Comparison of ENCODE assay signal across 8 cellular contexts in genomic region chr17:68457539-68458259, GRCh38. TPM values are rescaled to one million over a fixed set of nuclear protein-coding genes. Genes with fewer than 3 reads are reported as not detected.
DNase-seq lines count a peak whose midpoint lies in the region; ATAC-seq and TF ChIP-seq lines count a peak whose summit lies in the region.

No MANE protein-coding gene starts in this region.

- peak overlapping the region; percentile 87 for H3K4me3 Mint-ChIP-seq in T-helper 17 cell

- no peaks in the 10 kb centered on the region for H3K27me3 Mint-ChIP-seq in T-helper 17 cell

- no peaks in the 10 kb centered on the region for H3K36me3 ChIP-seq in ascending aorta
- H3K36me3 ChIP-seq in uterus = no peaks in the 10 kb centered on the region

- peak; percentile 98 for DNase-seq in GM13977 (ENCODE audit: low spot score)
- DNase-seq in NCI-H146 treated with DMSO at 0.1 percent for 48 hours (lab: John Stamatoyannopoulos, UW; ENCODE audit: unreplicated experiment) = peak; percentile 91
- DNase-seq in T-helper 17 cell = peak; percentile 98 to 99 (median 99)
- DNase-seq in ascending aorta (ENCODE audit: low spot score in 2 of 2) = peak; percentile 97 to 99
- DNase-seq in right cardiac atrium = peak; percentile 99 to 100 (median 100)
- peak; percentile 94 for DNase-seq in pulmonary artery endothelial cell (ENCODE audit: low read depth, low spot score)
- peak; percentile 98 to 99 for DNase-seq in uterus

- H3K27ac ChIP-seq in ascending aorta = peak overlapping the region; percentile 96 to 100
- peak overlapping the region; percentile 95 for H3K27ac ChIP-seq in right cardiac atrium (ENCODE audit: low read length)
- peak overlapping the region; percentile 87 to 97 for H3K27ac ChIP-seq in uterus

- H3K4me3 ChIP-seq in ascending aorta (peak overlapping the region; percentile 64 to 100), right cardiac atrium (ENCODE audit: low read length) (peak overlapping the region; percentile 87), uterus (peak overlapping the region; percentile 51 to 91)

- peak; percentile 85 to 99 for TF ChIP-seq POLR2A in uterus (IDR thresholded peaks at IDR 0.05)

- in situ Hi-C loops in GM13977 (cut with MboI; ENCODE audit: low pct_unique_long_range_greater_than_20kb, low sequenced_read_pairs, unreplicated experiment) = loop anchor here (10.0 to 25.0 kb wide), 2 partner anchors 193 to 295 kb away; no protein-coding TSS in a partner anchor

- H3K4me1 Mint-ChIP-seq in T-helper 17 cell = peaks cover 31% of the 10 kb centered on the region

- intact Hi-C loops in ascending aorta (cut with DNase I) (loop anchor here (1.0 to 10.0 kb wide), 8 partner anchors 55 to 1080 kb away; partner anchors contain the start of genes AMZ2, KPNA2, NOL11 and PITPNC1), right cardiac atrium (cut with DNase I) (no loop called here), uterus (cut with DNase I; ENCODE audit: low total_unique reads) (no loop called here)

- H3K4me1 ChIP-seq in ascending aorta = peaks cover 10 to 17% of the 10 kb centered on the region in 2 donors
- no peaks in the 10 kb centered on the region for H3K4me1 ChIP-seq in right cardiac atrium (ENCODE audit: control insufficient read depth, insufficient read depth, low read length)
- no peaks in the 10 kb centered on the region for H3K4me1 ChIP-seq in uterus

- peak overlapping the region; percentile 86 for H3K27ac Mint-ChIP-seq in T-helper 17 cell

- H3K36me3 Mint-ChIP-seq in T-helper 17 cell (ENCODE audit: low read depth) = no peaks in the 10 kb centered on the region

- WGBS in right cardiac atrium = 1% methylated on average over 50 of the region's 54 CpGs

- TF ChIP-seq CTCF in GM13977 (IDR thresholded peaks at IDR 0.05; ENCODE audit: extremely low read depth, insufficient read depth, missing control alignments) (no peak), ascending aorta (IDR thresholded peaks at IDR 0.05) (no peak), uterus (IDR thresholded peaks at IDR 0.05) (peak in 1 of 4 experiments; percentile 30)

- H3K27me3 ChIP-seq in ascending aorta (no peaks in the 10 kb centered on the region), right cardiac atrium (ENCODE audit: control insufficient read depth, insufficient read depth) (no peaks in the 10 kb centered on the region), uterus (no peaks in the 10 kb centered on the region)

- peak; percentile 59 for ATAC-seq in HG02870 (IDR thresholded peaks at IDR 0.05; ENCODE audit: unreplicated experiment)
- ATAC-seq in T-helper 17 cell = peak; percentile 96
- ATAC-seq in right cardiac atrium = peak; percentile 92 to 93

- H3K9me3 ChIP-seq in T-helper 17 cell (ENCODE audit: control insufficient read depth, low read length, poor library complexity, severe bottlenecking) (no peaks in the 10 kb centered on the region), ascending aorta (no peaks in the 10 kb centered on the region), right cardiac atrium (ENCODE audit: control insufficient read depth, low read length) (no peaks in the 10 kb centered on the region), uterus (no peaks in the 10 kb centered on the region)

RNA-seq across cellular contexts. Expression of gene WIPI1, which starts 0.4 kb away (rescaled TPM):
- 10 to 100 TPM in 1 of 2 donors, 1 to 10 TPM in 1; 8.9 to 10.2 TPM for total RNA-seq in T-helper 17 cell
- 18.0 TPM for total RNA-seq in ascending aorta
- total RNA-seq in right cardiac atrium = 10 to 100 TPM; 42.6 to 71.3 (median 53.5) TPM
- 44.2 TPM for polyA plus RNA-seq in right cardiac atrium
- total RNA-seq in pulmonary artery endothelial cell = 51.8 and 55.0 TPM in 2 replicates
- 10 to 100 TPM in 3 of 4 donors, 1 to 10 TPM in 1; 7.9 to 40.7 (median 27.9) TPM for total RNA-seq in uterus

RNA-seq across cellular contexts. Expression of gene PRKAR1A, which starts 54.5 kb away (rescaled TPM):
- total RNA-seq in T-helper 17 cell = 100 to 1,000 TPM; 133 to 146 TPM
- 233 TPM for total RNA-seq in ascending aorta
- 100 to 1,000 TPM; 545 to 768 (median 595) TPM for total RNA-seq in right cardiac atrium
- 187 TPM for polyA plus RNA-seq in right cardiac atrium
- 225 and 315 TPM in 2 replicates for total RNA-seq in pulmonary artery endothelial cell
- 100 to 1,000 TPM; 171 to 532 (median 388) TPM for total RNA-seq in uterus

Comparison
In these comparisons a context has a peak if more than half of its experiments do, and no peak if none do; other contexts are left out.
1. Peak in every context shown above with its lines: DNase-seq, ATAC-seq, H3K4me3 ChIP-seq and H3K27ac ChIP-seq.